ENCODE assay signal across 16 cellular contexts in genomic region chr16:75007443-75007842, GRCh38. TPM values are rescaled to one million over a fixed set of nuclear protein-coding genes. Genes with fewer than 3 reads are reported as not detected.
DNase-seq lines count a peak whose midpoint lies in the region; ATAC-seq and TF ChIP-seq lines count a peak whose summit lies in the region.
"Had no signal": no experiment of that assay in that cellular context is flagged by ENCODE, and none has a peak within 500 bp of the region (broad histone marks: within the 10 kb centered on the region; RNA-seq: fewer than 3 reads in every experiment).

No MANE protein-coding gene starts in this region.

- no peaks in the 10 kb centered on the region for H3K36me3 ChIP-seq in right atrium auricular region

- POLR2A ChIA-PET in CD4-positive, alpha-beta T cell (lab: Charles Lee): interaction anchor here (1.3 kb wide), 1 partner anchor 10 kb away, joined by 3 read pairs; no protein-coding TSS in a partner anchor

- TF ChIP-seq CTCF in endothelial cell (IDR thresholded peaks at IDR 0.05; ENCODE audit: unreplicated experiment) (no peak), right atrium auricular region (IDR thresholded peaks at IDR 0.05) (no peak), type B pancreatic cell (conservative IDR thresholded peaks at IDR 0.05) (no peak)
- TF ChIP-seq CTCF in CD4-positive, alpha-beta T cell (IDR thresholded peaks at IDR 0.05): no peak

- H3K27me3 Mint-ChIP-seq in endothelial cell (ENCODE audit: unreplicated experiment) (no peaks in the 10 kb centered on the region), type B pancreatic cell (no peaks in the 10 kb centered on the region)
- H3K27me3 Mint-ChIP-seq in CD4-positive, alpha-beta T cell: no peaks in the 10 kb centered on the region
- H3K27me3 Mint-ChIP-seq: CD8-positive, alpha-beta memory T cell had no signal

- peak overlapping the region; percentile 34 for H3K27ac Mint-ChIP-seq in endothelial cell (ENCODE audit: unreplicated experiment)
- H3K27ac Mint-ChIP-seq in type B pancreatic cell: no peak overlapping the region
- no peak overlapping the region for H3K27ac Mint-ChIP-seq in CD4-positive, alpha-beta T cell
- H3K27ac Mint-ChIP-seq: CD8-positive, alpha-beta memory T cell; HFFc6 had no signal

- H3K4me3 ChIP-seq in right atrium auricular region: no peak overlapping the region

- no peaks in the 10 kb centered on the region for H3K9me3 ChIP-seq in right atrium auricular region
- no peaks in the 10 kb centered on the region for H3K9me3 ChIP-seq in CD4-positive, alpha-beta T cell (ENCODE audit: control insufficient read depth, low read length)

- intact Hi-C loops in CD4-positive, alpha-beta T cell (cut with DNase I, micrococcal nuclease): no loop called here

- no peak overlapping the region for H3K27ac ChIP-seq in right atrium auricular region
- no peak overlapping the region for H3K27ac ChIP-seq in CD4-positive, alpha-beta T cell (ENCODE audit: low read depth, low read length)

- H3K27me3 ChIP-seq in right atrium auricular region: no peaks in the 10 kb centered on the region
- H3K27me3 ChIP-seq in CD4-positive, alpha-beta T cell (ENCODE audit: control insufficient read depth, insufficient read depth, low read length): no peaks in the 10 kb centered on the region

- ATAC-seq in GM18861 (IDR thresholded peaks at IDR 0.05; ENCODE audit: unreplicated experiment) (peak; percentile 44), HG02642 (IDR thresholded peaks at IDR 0.05; ENCODE audit: poor library complexity, unreplicated experiment) (peak; percentile 34), GM18867 (IDR thresholded peaks at IDR 0.05; ENCODE audit: unreplicated experiment) (no peak)
- no peak for ATAC-seq in CD4-positive, alpha-beta T cell (ENCODE audit: poor library complexity)

- peaks cover 0 to 32% of the 10 kb centered on the region in 2 donors for H3K4me1 ChIP-seq in right atrium auricular region

- H3K4me3 Mint-ChIP-seq in endothelial cell (ENCODE audit: unreplicated experiment) (peak overlapping the region; percentile 37), type B pancreatic cell (no peak overlapping the region)
- H3K4me3 Mint-ChIP-seq in CD4-positive, alpha-beta T cell: no peak overlapping the region
- H3K4me3 Mint-ChIP-seq: CD8-positive, alpha-beta memory T cell; HFFc6 had no signal

- H3K4me1 Mint-ChIP-seq in endothelial cell (ENCODE audit: unreplicated experiment) (peaks cover 63% of the 10 kb centered on the region), type B pancreatic cell (ENCODE audit: unreplicated experiment) (peaks cover 24% of the 10 kb centered on the region)
- peaks cover 12% of the 10 kb centered on the region for H3K4me1 Mint-ChIP-seq in CD4-positive, alpha-beta T cell (ENCODE audit: low read depth)

- H3K36me3 Mint-ChIP-seq in endothelial cell (ENCODE audit: low read depth, unreplicated experiment): peaks cover 13% of the 10 kb centered on the region
- H3K36me3 Mint-ChIP-seq in type B pancreatic cell: peaks cover 12% of the 10 kb centered on the region
- no peaks in the 10 kb centered on the region for H3K36me3 Mint-ChIP-seq in CD4-positive, alpha-beta T cell (ENCODE audit: low read depth)

- H3K9me3 Mint-ChIP-seq in endothelial cell (ENCODE audit: unreplicated experiment) (no peaks in the 10 kb centered on the region), type B pancreatic cell (no peaks in the 10 kb centered on the region)
- no peaks in the 10 kb centered on the region for H3K9me3 Mint-ChIP-seq in CD4-positive, alpha-beta T cell
- H3K9me3 Mint-ChIP-seq: CD8-positive, alpha-beta memory T cell; HFFc6 had no signal

- DNase-seq in DMS79 treated with DMSO at 0.1 percent for 48 hours (lab: John Stamatoyannopoulos, UW) (peak; percentile 23), endothelial cell (ENCODE audit: low spot score) (no peak), right atrium auricular region (ENCODE audit: low spot score) (no peak), type B pancreatic cell (ENCODE audit: extremely low spot score, unreplicated experiment) (no peak)
- DNase-seq in CD4-positive, alpha-beta T cell: no peak
- DNase-seq: AML-193; CD8-positive, alpha-beta memory T cell; HFFc6; IMR-90; Kasumi-1; NCI-H187 treated with DMSO at 0.1 percent for 48 hours; NCI-H2171 treated with DMSO at 0.1 percent for 48 hours; SIG-M5 had no signal

- CTCF ChIA-PET in CD4-positive, alpha-beta T cell (lab: Charles Lee): interaction anchor here (2.7 kb wide), 1 partner anchor 104 kb away, joined by 8 read pairs; no protein-coding TSS in a partner anchor

RNA-seq across cellular contexts. Expression of gene ZNRF1, which starts 8.6 kb away (rescaled TPM):
- total RNA-seq in endothelial cell (ENCODE audit: unreplicated experiment): 115 TPM
- total RNA-seq in right atrium auricular region: 10 to 100 TPM; 15.3 to 19.8 TPM
- total RNA-seq in type B pancreatic cell (ENCODE audit: low replicate concordance): 38.4 and 49.2 TPM in 2 replicates
- total RNA-seq in CD4-positive, alpha-beta T cell: 1 to 10 TPM; 2.8 to 4.0 TPM

RNA-seq across cellular contexts. Expression of gene WDR59, which starts 22.5 kb away (rescaled TPM):
- total RNA-seq in endothelial cell (ENCODE audit: unreplicated experiment) (107 TPM), right atrium auricular region (10 to 100 TPM; 12.5 to 18.0 TPM), type B pancreatic cell (ENCODE audit: low replicate concordance) (85.9 and 88.9 TPM in 2 replicates)
- total RNA-seq in CD4-positive, alpha-beta T cell: 10 to 100 TPM; 60.2 to 67.2 TPM

Comparison
In these comparisons a context has a peak if more than half of its experiments do, and no peak if none do; other contexts are left out.
1. ATAC-seq: peak in GM18861 (single experiment) and HG02642 (single experiment); none in GM18867 (single experiment) and CD4-positive, alpha-beta T cell (single experiment).